1 cellular context compared by ENCODE assay signal in genomic region chr3:18098960-18099587, GRCh38.
TF ChIP-seq lines count a peak whose summit lies in the region.

No MANE protein-coding gene starts in this region.

TF ChIP-seq in IMR-90, 13 proteins besides CTCF, POLR2A, EP300 and RAD21 (continued from another document):
- TF ChIP-seq ELK1 (IDR thresholded peaks at IDR 0.05; ENCODE audit: borderline replicate concordance, low read depth, low read length) (no peak), SMC3 (IDR thresholded peaks at IDR 0.05; ENCODE audit: low read depth, low read length) (no peak), MAFK (IDR thresholded peaks at IDR 0.05; ENCODE audit: low read depth, low read length) (peak; percentile 9; the same call in 1 of the 2 replicates)
